Comparison of ENCODE assay signal across 17 cellular contexts in the genomic region with DNA sequence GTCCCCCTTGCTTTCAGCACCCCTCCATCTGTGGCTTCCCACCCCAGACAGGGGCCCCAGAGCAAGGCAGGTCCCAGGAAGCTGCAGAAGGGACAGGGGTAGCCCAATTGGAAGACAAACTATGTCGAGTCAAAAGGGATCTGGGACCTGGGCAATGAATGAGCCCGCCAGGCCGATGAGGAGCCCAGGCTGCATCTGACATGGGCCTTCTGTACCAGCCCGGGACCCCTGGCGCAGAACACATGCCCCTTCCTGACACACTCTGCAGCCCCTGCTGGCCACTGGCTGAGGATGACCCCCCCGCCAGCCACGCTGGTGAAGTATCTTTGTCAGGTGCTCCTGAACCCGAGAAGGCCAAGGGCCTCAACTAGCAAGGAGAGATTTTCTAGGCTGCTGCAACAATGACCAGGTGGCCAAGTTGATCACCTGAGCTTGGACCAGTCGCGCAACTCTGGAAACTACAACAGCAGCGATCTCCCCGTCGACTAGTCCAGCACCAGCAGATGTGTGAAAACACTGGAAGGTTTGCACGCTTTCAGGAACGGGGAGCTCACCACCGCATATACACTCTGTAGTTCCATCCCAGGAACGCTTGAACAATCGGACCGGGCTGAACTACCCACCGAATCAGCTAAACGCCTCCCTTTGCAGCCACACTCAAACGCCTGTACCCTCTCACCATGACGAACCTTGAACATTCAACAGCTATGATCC.
"Had no signal": no experiment of that assay in that cellular context is flagged by ENCODE, and none has a peak within 500 bp of the region (broad histone marks: within the 10 kb centered on the region; RNA-seq: fewer than 3 reads in every experiment).

No MANE protein-coding gene starts in this region.

- H3K4me3 ChIP-seq: body of pancreas, coronary artery, esophagus muscularis mucosa, tibial nerve had no signal

- H3K9me3 Mint-ChIP-seq: activated naive CD4-positive, alpha-beta T cell treated with anti-CD3 and anti-CD28 coated beads for 36 hours; activated T-helper 17 cell treated with anti-CD3 and anti-CD28 coated beads, Interleukin-2, amount 50 U/mL, for 72 hours; mesothelial cell of epicardium had no signal

- ATAC-seq: activated T-helper 17 cell treated with anti-CD3 and anti-CD28 coated beads, Interleukin-2, amount 50 U/mL, for 72 hours; body of pancreas had no signal

- H3K27me3 Mint-ChIP-seq: activated T-helper 17 cell treated with anti-CD3 and anti-CD28 coated beads, Interleukin-2, amount 50 U/mL, for 72 hours had no signal

- H3K27ac Mint-ChIP-seq: activated naive CD4-positive, alpha-beta T cell treated with anti-CD3 and anti-CD28 coated beads for 36 hours; activated T-helper 17 cell treated with anti-CD3 and anti-CD28 coated beads, Interleukin-2, amount 50 U/mL, for 72 hours; mesothelial cell of epicardium had no signal

- H3K4me3 Mint-ChIP-seq: activated naive CD4-positive, alpha-beta T cell treated with anti-CD3 and anti-CD28 coated beads for 36 hours; activated T-helper 17 cell treated with anti-CD3 and anti-CD28 coated beads, Interleukin-2, amount 50 U/mL, for 72 hours; mesothelial cell of epicardium had no signal

- H3K27ac ChIP-seq: body of pancreas, coronary artery had no signal

- H3K9me3 ChIP-seq: body of pancreas, esophagus muscularis mucosa, tibial nerve had no signal

- DNase-seq: activated CD4-positive, alpha-beta T cell treated with anti-CD3 and anti-CD28 coated beads, Interleukin-2, amount 50 U/mL, for 48 hours; activated CD4-positive, CD25-positive, alpha-beta regulatory T cell treated with anti-CD3 and anti-CD28 coated beads, Interleukin-2, amount 50 U/mL, for 72 hours; activated naive CD4-positive, alpha-beta T cell treated with anti-CD3 and anti-CD28 coated beads for 36 hours; body of pancreas; central memory CD4-positive, alpha-beta T cell; hippocampal formation; retina; stimulated activated CD4-positive, alpha-beta T cell treated with anti-CD3 and anti-CD28 coated beads, Interleukin-15, amount 100 ng/mL, for 24 hours; stimulated activated CD4-positive, alpha-beta T cell treated with anti-CD3 and anti-CD28 coated beads, Interleukin-4, amount 100 ng/mL, for 1 hour; stimulated activated naive CD4-positive, alpha-beta T cell treated with Interleukin-2 at 50 U/mL for 16 hours; substantia nigra; T1000 had no signal

- H3K27me3 ChIP-seq: body of pancreas, esophagus muscularis mucosa, tibial nerve had no signal

- H3K4me1 Mint-ChIP-seq: mesothelial cell of epicardium had no signal
